In genomic region chr1:99737016-99737415, GRCh38 we compare ENCODE assay signal across 7 cellular contexts. TPM values are rescaled to one million over a fixed set of nuclear protein-coding genes. Genes with fewer than 3 reads are reported as not detected.
DNase-seq lines count a peak whose midpoint lies in the region; ATAC-seq, FAIRE-seq and TF ChIP-seq lines count a peak whose summit lies in the region.

No MANE protein-coding gene starts in this region.

- H3K9me3 ChIP-seq in K562 (replicated peaks; ENCODE audit: control insufficient read depth, insufficient read depth, low read depth, low read length), result no peaks in the 10 kb centered on the region
- no peaks in the 10 kb centered on the region for H3K9me3 ChIP-seq in keratinocyte (ENCODE audit: control insufficient read depth, low read depth, low read length)

- POLR2A ChIA-PET in K562 (lab: Yijun Ruan, JAX), result no interaction called here

- dilution Hi-C loops in keratinocyte (cut with MboI; ENCODE audit: extremely low pct_ligation_motif_present, low sequenced_read_pairs), result no loop called here

- H4K20me1 ChIP-seq in K562 (replicated peaks; ENCODE audit: control insufficient read depth, insufficient read depth, low read length) (no peaks in the 10 kb centered on the region), keratinocyte (ENCODE audit: control insufficient read depth, extremely low read depth, insufficient read depth, low read length) (no peaks in the 10 kb centered on the region)

- DNase-seq in NCI-H2107 treated with DMSO at 0.1 percent for 48 hours (lab: John Stamatoyannopoulos, UW; ENCODE audit: unreplicated experiment) (peak; percentile 59), K562 (ENCODE audit: extremely low read depth in 1 of 4, low spot score in 3 of 4) (peak; percentile 17 to 55 (median 37)), keratinocyte (ENCODE audit: low read depth, low spot score) (no peak), NOMO-1 (lab: John Stamatoyannopoulos, UW; ENCODE audit: unreplicated experiment in 2 of 2) (no peak)
- no peak for DNase-seq in activated T-cell treated with anti-CD3 and anti-CD28 coated beads, Interleukin-2, amount 50 U/mL, for 24 hours

- CTCF ChIA-PET in K562 (lab: Yijun Ruan, JAX; ENCODE audit: low intra/inter-chr PET ratio), result interaction anchor here (1.2 kb wide), 1 partner anchor 556 kb away, joined by 3 read pairs; no protein-coding TSS in a partner anchor

- H3K4me1 Mint-ChIP-seq in activated T-cell treated with anti-CD3 and anti-CD28 coated beads, Interleukin-2, amount 50 U/mL, for 24 hours (ENCODE audit: low read depth), result no peaks in the 10 kb centered on the region

- in situ Hi-C loops in K562 (cut with MboI), result no loop called here

- H3K27ac Mint-ChIP-seq in activated T-cell treated with anti-CD3 and anti-CD28 coated beads, Interleukin-2, amount 50 U/mL, for 24 hours, result no peak overlapping the region

- no peak for TF ChIP-seq POLR2A in K562 (conservative IDR thresholded peaks at IDR 0.05)

- H3K27me3 Mint-ChIP-seq in activated T-cell treated with anti-CD3 and anti-CD28 coated beads, Interleukin-2, amount 50 U/mL, for 24 hours, result no peaks in the 10 kb centered on the region

- H2AFZ ChIP-seq in K562 (ENCODE audit: low read depth, low read length) (no peak overlapping the region), keratinocyte (ENCODE audit: control insufficient read depth, low read length) (no peak overlapping the region)

- no peak overlapping the region for H3K9ac ChIP-seq in K562 (ENCODE audit: insufficient read depth in 1 of 2, low read depth in 2 of 2, low read length in 2 of 2)
- H3K9ac ChIP-seq in keratinocyte (ENCODE audit: control insufficient read depth, extremely low read depth, insufficient read depth, low read length), result no peak overlapping the region

- no peaks in the 10 kb centered on the region for H3K36me3 Mint-ChIP-seq in activated T-cell treated with anti-CD3 and anti-CD28 coated beads, Interleukin-2, amount 50 U/mL, for 24 hours (ENCODE audit: low read depth)

- FAIRE-seq in K562 (lab: Jason Lieb, UNC), result peak; percentile 29
- FAIRE-seq in keratinocyte (lab: Jason Lieb, UNC), result peak; percentile 56

- no peak for TF ChIP-seq EP300 in K562 (IDR thresholded peaks at IDR 0.05; ENCODE audit: low read length)

- H3K4me1 ChIP-seq in K562 (replicated peaks in 1 of 2; ENCODE audit: control insufficient read depth in 2 of 2, insufficient read depth in 2 of 2, low read length in 2 of 2), result no peaks in the 10 kb centered on the region
- H3K4me1 ChIP-seq in keratinocyte (ENCODE audit: control insufficient read depth, extremely low read depth, insufficient read depth, low read length), result no peaks in the 10 kb centered on the region

- H3K36me3 ChIP-seq in K562 (ENCODE audit: control insufficient read depth, insufficient read depth, low read length) (peaks cover 81% of the 10 kb centered on the region), keratinocyte (ENCODE audit: control insufficient read depth in 2 of 2, extremely low read depth in 1 of 2, insufficient read depth in 2 of 2, low read length in 2 of 2) (peaks cover 0 to 5% of the 10 kb centered on the region in 2 experiments)

- ATAC-seq in GM18861 (IDR thresholded peaks at IDR 0.05; ENCODE audit: unreplicated experiment), result peak; percentile 82
- peak; percentile 94 for ATAC-seq in K562
- no peak for ATAC-seq in GM21528 (IDR thresholded peaks at IDR 0.05; ENCODE audit: low FRiP score, unreplicated experiment)

- H3K79me2 ChIP-seq in K562 (ENCODE audit: control insufficient read depth, insufficient read depth, low read length), result no peaks in the 10 kb centered on the region
- H3K79me2 ChIP-seq in keratinocyte (ENCODE audit: control insufficient read depth, insufficient read depth, low read length), result no peaks in the 10 kb centered on the region

- no peaks in the 10 kb centered on the region for H3K9me1 ChIP-seq in K562 (ENCODE audit: control insufficient read depth, insufficient read depth, low read length)
- H3K9me1 ChIP-seq in keratinocyte (ENCODE audit: control insufficient read depth, extremely low read depth, insufficient read depth, low read length), result no peaks in the 10 kb centered on the region

- peak in 1 of 2 experiments; percentile 61; a peak in 2 of 4 replicates for TF ChIP-seq RAD21 in K562 (CRISPR knock-in tag; conservative IDR thresholded peaks at IDR 0.05 in 1 of 2, IDR thresholded peaks at IDR 0.05 in 1 of 2)

- H3K27me3 ChIP-seq in K562 (ENCODE audit: control insufficient read depth in 2 of 2, insufficient read depth in 2 of 2, low read length in 2 of 2), result no peaks in the 10 kb centered on the region
- no peaks in the 10 kb centered on the region for H3K27me3 ChIP-seq in keratinocyte (ENCODE audit: control insufficient read depth, extremely low read depth, insufficient read depth, low read length)

- intact Hi-C loops in K562 (cut with micrococcal nuclease), result no loop called here

- H3K27ac ChIP-seq in K562 (ENCODE audit: extremely low read depth, low read depth, low read length), result no peak overlapping the region
- no peak overlapping the region for H3K27ac ChIP-seq in keratinocyte (ENCODE audit: control insufficient read depth, insufficient read depth, low read length)

- H3K4me3 Mint-ChIP-seq in activated T-cell treated with anti-CD3 and anti-CD28 coated beads, Interleukin-2, amount 50 U/mL, for 24 hours, result no peak overlapping the region

- 42% methylated on average over 4 of the region's 4 CpGs for WGBS in K562 (ENCODE audit: insufficient coverage, low coverage, missing lambda C conversion rate)

- H3K4me2 ChIP-seq in K562 (ENCODE audit: insufficient read depth, low read length), result no peak overlapping the region
- H3K4me2 ChIP-seq in keratinocyte (ENCODE audit: control insufficient read depth, extremely low read depth, insufficient read depth, low read depth, low read length), result no peak overlapping the region

- no peak overlapping the region for H3K4me3 ChIP-seq in K562
- H3K4me3 ChIP-seq in keratinocyte (ENCODE audit: control insufficient read depth in 2 of 3, extremely low read depth in 1 of 3, insufficient read depth in 2 of 3, low read depth in 1 of 3, low read length in 3 of 3), result no peak overlapping the region

- peak; percentile 20 to 46 (median 32); a peak in 3 of 6 replicates for TF ChIP-seq CTCF in K562 (IDR thresholded peaks at IDR 0.05 in 2 of 3, conservative IDR thresholded peaks at IDR 0.05 in 1 of 3; ENCODE audit: insufficient read depth in 2 of 3, low read depth in 1 of 3, low read length in 3 of 3)
- TF ChIP-seq CTCF in keratinocyte (optimal IDR thresholded peaks at IDR 0.05 in 1 of 3, IDR thresholded peaks at IDR 0.05 in 1 of 3, conservative IDR thresholded peaks at IDR 0.05 in 1 of 3; ENCODE audit: extremely low read depth in 1 of 3, insufficient read depth in 2 of 3, low read length in 3 of 3), result peak; percentile 14 to 56 (median 25)

- H3K9me3 Mint-ChIP-seq in activated T-cell treated with anti-CD3 and anti-CD28 coated beads, Interleukin-2, amount 50 U/mL, for 24 hours, result no peaks in the 10 kb centered on the region

- TSS peak; percentile 4 for BruUV-seq in K562 (replicated peaks; lab: Mats Ljungman, UMichigan)

TF ChIP-seq in K562, 482 proteins besides CTCF, POLR2A, EP300 and RAD21:
- TF ChIP-seq, protein P1, sequence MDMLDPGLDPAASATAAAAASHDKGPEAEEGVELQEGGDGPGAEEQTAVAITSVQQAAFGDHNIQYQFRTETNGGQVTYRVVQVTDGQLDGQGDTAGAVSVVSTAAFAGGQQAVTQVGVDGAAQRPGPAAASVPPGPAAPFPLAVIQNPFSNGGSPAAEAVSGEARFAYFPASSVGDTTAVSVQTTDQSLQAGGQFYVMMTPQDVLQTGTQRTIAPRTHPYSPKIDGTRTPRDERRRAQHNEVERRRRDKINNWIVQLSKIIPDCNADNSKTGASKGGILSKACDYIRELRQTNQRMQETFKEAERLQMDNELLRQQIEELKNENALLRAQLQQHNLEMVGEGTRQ (CRISPR knock-in tag; IDR thresholded peaks at IDR 0.05), result no peak
- TF ChIP-seq, protein P2, sequence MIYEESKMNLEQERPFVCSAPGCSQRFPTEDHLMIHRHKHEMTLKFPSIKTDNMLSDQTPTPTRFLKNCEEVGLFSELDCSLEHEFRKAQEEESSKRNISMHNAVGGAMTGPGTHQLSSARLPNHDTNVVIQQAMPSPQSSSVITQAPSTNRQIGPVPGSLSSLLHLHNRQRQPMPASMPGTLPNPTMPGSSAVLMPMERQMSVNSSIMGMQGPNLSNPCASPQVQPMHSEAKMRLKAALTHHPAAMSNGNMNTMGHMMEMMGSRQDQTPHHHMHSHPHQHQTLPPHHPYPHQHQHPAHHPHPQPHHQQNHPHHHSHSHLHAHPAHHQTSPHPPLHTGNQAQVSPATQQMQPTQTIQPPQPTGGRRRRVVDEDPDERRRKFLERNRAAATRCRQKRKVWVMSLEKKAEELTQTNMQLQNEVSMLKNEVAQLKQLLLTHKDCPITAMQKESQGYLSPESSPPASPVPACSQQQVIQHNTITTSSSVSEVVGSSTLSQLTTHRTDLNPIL (CRISPR knock-in tag; IDR thresholded peaks at IDR 0.05), result no peak

RNA-seq across cellular contexts. Expression of gene FRRS1, which starts 29.4 kb away (rescaled TPM):
- 114 and 187 TPM in 2 replicates for total RNA-seq in K562 (2011; cell fraction: chromatin; rRNA removed; ENCODE audit: low replicate concordance)
- total RNA-seq in K562 (2011; cell fraction: nucleolus; rRNA removed), result 100 and 116 TPM in 2 replicates
- total RNA-seq in K562 (2011; cell fraction: nucleoplasm; rRNA removed), result 130 and 133 TPM in 2 replicates
- 17.8 and 21.7 TPM in 2 replicates for total RNA-seq in K562 (2014; rRNA removed)
- 54.0 and 54.2 TPM in 2 replicates for total RNA-seq in K562 (2014; rRNA removed; fragmentation: Illumina TruSeq; extraction: Trizol)
- 41.2 and 43.3 TPM in 2 replicates for total RNA-seq in K562 (2015; rRNA removed; fragmentation: Illumina TruSeq; extraction: Trizol)
- total RNA-seq in K562 (2021), result 31.1 and 31.6 TPM in 2 replicates
- polyA plus RNA-seq in K562 (2011; rRNA removed), result 41.3 and 44.7 TPM in 2 replicates
- polyA plus RNA-seq in K562 (2011; cell fraction: cytosol; rRNA removed), result 12.5 and 26.8 TPM in 2 replicates
- 25.7 and 36.5 TPM in 2 replicates for polyA plus RNA-seq in K562 (2011; cell fraction: nucleus; rRNA removed)
- polyA plus RNA-seq in K562 (2012), result 17.5 and 23.2 TPM in 2 replicates
- polyA plus RNA-seq in K562 (2014; fragmentation: Illumina TruSeq; extraction: Trizol), result 19.2 and 23.7 TPM in 2 replicates
- polyA plus RNA-seq in K562 (2014; fragmentation: Nextera tagmentation; extraction: Ambion mirVana), result 1 to 10 TPM in 1 of 2 experiments, under 1 TPM in 1; 0.87 to 1.9 TPM
- polyA plus RNA-seq in K562 (2014; rRNA removed), result 14.6 and 18.6 TPM in 2 replicates
- 150 and 168 TPM in 2 replicates for polyA minus RNA-seq in K562 (2011; rRNA and poly(A)+ RNA removed)
- 41.7 and 43.8 TPM in 2 replicates for polyA minus RNA-seq in K562 (2011; cell fraction: cytosol; rRNA and poly(A)+ RNA removed)
- 35.1 and 70.3 TPM in 2 replicates for polyA minus RNA-seq in K562 (2011; cell fraction: nucleus; rRNA and poly(A)+ RNA removed)
- polyA plus RNA-seq in keratinocyte, result 8.6 to 13.0 TPM (median 11.2 TPM) in 3 replicates
- 4.1 TPM for polyA plus RNA-seq in keratinocyte (2011; ENCODE audit: low read depth)
- 1.7 and 4.0 TPM in 2 replicates for polyA plus RNA-seq in keratinocyte (2011; cell fraction: cytosol; rRNA removed)
- 13.0 and 15.1 TPM in 2 replicates for polyA plus RNA-seq in keratinocyte (2011; cell fraction: nucleus; rRNA removed)
- 6.7 and 8.3 TPM in 2 replicates for polyA plus RNA-seq in keratinocyte (2012; ENCODE audit: low replicate concordance)
- polyA minus RNA-seq in keratinocyte, result 9.8 to 31.5 TPM (median 30.7 TPM) in 3 replicates
- polyA minus RNA-seq in keratinocyte (2011; cell fraction: cytosol; rRNA and poly(A)+ RNA removed), result 11.1 TPM
- 26.3 and 37.2 TPM in 2 replicates for polyA minus RNA-seq in keratinocyte (2011; cell fraction: nucleus; rRNA and poly(A)+ RNA removed)

Comparison
In these comparisons a context has a peak if more than half of its experiments do, and no peak if none do; other contexts are left out.
1. DNase-seq: peak in NCI-H2107 treated with DMSO at 0.1 percent for 48 hours (single experiment) and K562 (4 of 4); none in keratinocyte (single experiment), NOMO-1 (0 of 2) and activated T-cell treated with anti-CD3 and anti-CD28 coated beads, Interleukin-2, amount 50 U/mL, for 24 hours (single experiment).